Comparison of ENCODE assay signal across 1 cellular context in the genomic region with DNA sequence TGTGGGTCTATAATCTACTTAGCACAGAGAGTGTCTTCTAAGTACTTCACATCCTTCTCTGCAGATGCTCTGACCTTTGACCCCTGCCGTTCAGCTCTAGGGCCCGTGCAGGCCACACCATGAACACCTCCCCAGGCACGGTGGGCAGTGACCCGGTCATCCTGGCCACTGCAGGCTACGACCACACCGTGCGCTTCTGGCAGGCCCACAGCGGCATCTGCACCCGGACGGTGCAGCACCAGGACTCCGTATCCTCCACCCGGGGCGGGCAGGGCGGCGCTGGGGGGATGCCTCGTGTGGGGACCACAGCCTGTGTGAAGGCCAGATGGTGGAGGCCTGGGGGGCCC.
TF ChIP-seq lines count a peak whose summit lies in the region.

No MANE protein-coding gene starts in this region.

TF ChIP-seq in K562, 482 proteins besides CTCF, POLR2A, EP300 and RAD21 (continued from another document):
- TF ChIP-seq, protein P1, sequence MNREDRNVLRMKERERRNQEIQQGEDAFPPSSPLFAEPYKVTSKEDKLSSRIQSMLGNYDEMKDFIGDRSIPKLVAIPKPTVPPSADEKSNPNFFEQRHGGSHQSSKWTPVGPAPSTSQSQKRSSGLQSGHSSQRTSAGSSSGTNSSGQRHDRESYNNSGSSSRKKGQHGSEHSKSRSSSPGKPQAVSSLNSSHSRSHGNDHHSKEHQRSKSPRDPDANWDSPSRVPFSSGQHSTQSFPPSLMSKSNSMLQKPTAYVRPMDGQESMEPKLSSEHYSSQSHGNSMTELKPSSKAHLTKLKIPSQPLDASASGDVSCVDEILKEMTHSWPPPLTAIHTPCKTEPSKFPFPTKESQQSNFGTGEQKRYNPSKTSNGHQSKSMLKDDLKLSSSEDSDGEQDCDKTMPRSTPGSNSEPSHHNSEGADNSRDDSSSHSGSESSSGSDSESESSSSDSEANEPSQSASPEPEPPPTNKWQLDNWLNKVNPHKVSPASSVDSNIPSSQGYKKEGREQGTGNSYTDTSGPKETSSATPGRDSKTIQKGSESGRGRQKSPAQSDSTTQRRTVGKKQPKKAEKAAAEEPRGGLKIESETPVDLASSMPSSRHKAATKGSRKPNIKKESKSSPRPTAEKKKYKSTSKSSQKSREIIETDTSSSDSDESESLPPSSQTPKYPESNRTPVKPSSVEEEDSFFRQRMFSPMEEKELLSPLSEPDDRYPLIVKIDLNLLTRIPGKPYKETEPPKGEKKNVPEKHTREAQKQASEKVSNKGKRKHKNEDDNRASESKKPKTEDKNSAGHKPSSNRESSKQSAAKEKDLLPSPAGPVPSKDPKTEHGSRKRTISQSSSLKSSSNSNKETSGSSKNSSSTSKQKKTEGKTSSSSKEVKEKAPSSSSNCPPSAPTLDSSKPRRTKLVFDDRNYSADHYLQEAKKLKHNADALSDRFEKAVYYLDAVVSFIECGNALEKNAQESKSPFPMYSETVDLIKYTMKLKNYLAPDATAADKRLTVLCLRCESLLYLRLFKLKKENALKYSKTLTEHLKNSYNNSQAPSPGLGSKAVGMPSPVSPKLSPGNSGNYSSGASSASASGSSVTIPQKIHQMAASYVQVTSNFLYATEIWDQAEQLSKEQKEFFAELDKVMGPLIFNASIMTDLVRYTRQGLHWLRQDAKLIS (CRISPR knock-in tag; IDR thresholded peaks at IDR 0.05), result no peak; the same call in 1 of the 2 replicates
- TF ChIP-seq, protein P2, sequence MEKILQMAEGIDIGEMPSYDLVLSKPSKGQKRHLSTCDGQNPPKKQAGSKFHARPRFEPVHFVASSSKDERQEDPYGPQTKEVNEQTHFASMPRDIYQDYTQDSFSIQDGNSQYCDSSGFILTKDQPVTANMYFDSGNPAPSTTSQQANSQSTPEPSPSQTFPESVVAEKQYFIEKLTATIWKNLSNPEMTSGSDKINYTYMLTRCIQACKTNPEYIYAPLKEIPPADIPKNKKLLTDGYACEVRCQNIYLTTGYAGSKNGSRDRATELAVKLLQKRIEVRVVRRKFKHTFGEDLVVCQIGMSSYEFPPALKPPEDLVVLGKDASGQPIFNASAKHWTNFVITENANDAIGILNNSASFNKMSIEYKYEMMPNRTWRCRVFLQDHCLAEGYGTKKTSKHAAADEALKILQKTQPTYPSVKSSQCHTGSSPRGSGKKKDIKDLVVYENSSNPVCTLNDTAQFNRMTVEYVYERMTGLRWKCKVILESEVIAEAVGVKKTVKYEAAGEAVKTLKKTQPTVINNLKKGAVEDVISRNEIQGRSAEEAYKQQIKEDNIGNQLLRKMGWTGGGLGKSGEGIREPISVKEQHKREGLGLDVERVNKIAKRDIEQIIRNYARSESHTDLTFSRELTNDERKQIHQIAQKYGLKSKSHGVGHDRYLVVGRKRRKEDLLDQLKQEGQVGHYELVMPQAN (IDR thresholded peaks at IDR 0.05; ENCODE audit: borderline replicate concordance), result peak; percentile 48; the same call in 1 of the 2 replicates
- TF ChIP-seq KLF6 (CRISPR knock-in tag; IDR thresholded peaks at IDR 0.05; ENCODE audit: borderline replicate concordance) (0 out of 2 replicates have a peak, but pooled peaks have one; percentile 30), MECOM (CRISPR knock-in tag; IDR thresholded peaks at IDR 0.05) (peak; percentile 43; the same call in 1 of the 2 replicates), MYC (IDR thresholded peaks at IDR 0.05; ENCODE audit: low read depth, low read length) (no peak), MYC (CRISPR knock-in tag; IDR thresholded peaks at IDR 0.05; ENCODE audit: borderline replicate concordance, low read depth) (peak; percentile 90; the same call in 1 of the 2 replicates), KHSRP (IDR thresholded peaks at IDR 0.05) (no peak), MTA1 (IDR thresholded peaks at IDR 0.05; ENCODE audit: borderline replicate concordance) (0 out of 2 replicates have a peak, but pooled peaks have one; percentile 27), MTA2 (IDR thresholded peaks at IDR 0.05; ENCODE audit: low read depth) (peak; percentile 32; the same call in 1 of the 2 replicates), NR2C1 (IDR thresholded peaks at IDR 0.05) (peak; percentile 95), NR2C1 (tag; IDR thresholded peaks at IDR 0.05) (peak; percentile 96), ZNF583 (CRISPR knock-in tag; IDR thresholded peaks at IDR 0.05) (no peak)
- TF ChIP-seq, protein P3, sequence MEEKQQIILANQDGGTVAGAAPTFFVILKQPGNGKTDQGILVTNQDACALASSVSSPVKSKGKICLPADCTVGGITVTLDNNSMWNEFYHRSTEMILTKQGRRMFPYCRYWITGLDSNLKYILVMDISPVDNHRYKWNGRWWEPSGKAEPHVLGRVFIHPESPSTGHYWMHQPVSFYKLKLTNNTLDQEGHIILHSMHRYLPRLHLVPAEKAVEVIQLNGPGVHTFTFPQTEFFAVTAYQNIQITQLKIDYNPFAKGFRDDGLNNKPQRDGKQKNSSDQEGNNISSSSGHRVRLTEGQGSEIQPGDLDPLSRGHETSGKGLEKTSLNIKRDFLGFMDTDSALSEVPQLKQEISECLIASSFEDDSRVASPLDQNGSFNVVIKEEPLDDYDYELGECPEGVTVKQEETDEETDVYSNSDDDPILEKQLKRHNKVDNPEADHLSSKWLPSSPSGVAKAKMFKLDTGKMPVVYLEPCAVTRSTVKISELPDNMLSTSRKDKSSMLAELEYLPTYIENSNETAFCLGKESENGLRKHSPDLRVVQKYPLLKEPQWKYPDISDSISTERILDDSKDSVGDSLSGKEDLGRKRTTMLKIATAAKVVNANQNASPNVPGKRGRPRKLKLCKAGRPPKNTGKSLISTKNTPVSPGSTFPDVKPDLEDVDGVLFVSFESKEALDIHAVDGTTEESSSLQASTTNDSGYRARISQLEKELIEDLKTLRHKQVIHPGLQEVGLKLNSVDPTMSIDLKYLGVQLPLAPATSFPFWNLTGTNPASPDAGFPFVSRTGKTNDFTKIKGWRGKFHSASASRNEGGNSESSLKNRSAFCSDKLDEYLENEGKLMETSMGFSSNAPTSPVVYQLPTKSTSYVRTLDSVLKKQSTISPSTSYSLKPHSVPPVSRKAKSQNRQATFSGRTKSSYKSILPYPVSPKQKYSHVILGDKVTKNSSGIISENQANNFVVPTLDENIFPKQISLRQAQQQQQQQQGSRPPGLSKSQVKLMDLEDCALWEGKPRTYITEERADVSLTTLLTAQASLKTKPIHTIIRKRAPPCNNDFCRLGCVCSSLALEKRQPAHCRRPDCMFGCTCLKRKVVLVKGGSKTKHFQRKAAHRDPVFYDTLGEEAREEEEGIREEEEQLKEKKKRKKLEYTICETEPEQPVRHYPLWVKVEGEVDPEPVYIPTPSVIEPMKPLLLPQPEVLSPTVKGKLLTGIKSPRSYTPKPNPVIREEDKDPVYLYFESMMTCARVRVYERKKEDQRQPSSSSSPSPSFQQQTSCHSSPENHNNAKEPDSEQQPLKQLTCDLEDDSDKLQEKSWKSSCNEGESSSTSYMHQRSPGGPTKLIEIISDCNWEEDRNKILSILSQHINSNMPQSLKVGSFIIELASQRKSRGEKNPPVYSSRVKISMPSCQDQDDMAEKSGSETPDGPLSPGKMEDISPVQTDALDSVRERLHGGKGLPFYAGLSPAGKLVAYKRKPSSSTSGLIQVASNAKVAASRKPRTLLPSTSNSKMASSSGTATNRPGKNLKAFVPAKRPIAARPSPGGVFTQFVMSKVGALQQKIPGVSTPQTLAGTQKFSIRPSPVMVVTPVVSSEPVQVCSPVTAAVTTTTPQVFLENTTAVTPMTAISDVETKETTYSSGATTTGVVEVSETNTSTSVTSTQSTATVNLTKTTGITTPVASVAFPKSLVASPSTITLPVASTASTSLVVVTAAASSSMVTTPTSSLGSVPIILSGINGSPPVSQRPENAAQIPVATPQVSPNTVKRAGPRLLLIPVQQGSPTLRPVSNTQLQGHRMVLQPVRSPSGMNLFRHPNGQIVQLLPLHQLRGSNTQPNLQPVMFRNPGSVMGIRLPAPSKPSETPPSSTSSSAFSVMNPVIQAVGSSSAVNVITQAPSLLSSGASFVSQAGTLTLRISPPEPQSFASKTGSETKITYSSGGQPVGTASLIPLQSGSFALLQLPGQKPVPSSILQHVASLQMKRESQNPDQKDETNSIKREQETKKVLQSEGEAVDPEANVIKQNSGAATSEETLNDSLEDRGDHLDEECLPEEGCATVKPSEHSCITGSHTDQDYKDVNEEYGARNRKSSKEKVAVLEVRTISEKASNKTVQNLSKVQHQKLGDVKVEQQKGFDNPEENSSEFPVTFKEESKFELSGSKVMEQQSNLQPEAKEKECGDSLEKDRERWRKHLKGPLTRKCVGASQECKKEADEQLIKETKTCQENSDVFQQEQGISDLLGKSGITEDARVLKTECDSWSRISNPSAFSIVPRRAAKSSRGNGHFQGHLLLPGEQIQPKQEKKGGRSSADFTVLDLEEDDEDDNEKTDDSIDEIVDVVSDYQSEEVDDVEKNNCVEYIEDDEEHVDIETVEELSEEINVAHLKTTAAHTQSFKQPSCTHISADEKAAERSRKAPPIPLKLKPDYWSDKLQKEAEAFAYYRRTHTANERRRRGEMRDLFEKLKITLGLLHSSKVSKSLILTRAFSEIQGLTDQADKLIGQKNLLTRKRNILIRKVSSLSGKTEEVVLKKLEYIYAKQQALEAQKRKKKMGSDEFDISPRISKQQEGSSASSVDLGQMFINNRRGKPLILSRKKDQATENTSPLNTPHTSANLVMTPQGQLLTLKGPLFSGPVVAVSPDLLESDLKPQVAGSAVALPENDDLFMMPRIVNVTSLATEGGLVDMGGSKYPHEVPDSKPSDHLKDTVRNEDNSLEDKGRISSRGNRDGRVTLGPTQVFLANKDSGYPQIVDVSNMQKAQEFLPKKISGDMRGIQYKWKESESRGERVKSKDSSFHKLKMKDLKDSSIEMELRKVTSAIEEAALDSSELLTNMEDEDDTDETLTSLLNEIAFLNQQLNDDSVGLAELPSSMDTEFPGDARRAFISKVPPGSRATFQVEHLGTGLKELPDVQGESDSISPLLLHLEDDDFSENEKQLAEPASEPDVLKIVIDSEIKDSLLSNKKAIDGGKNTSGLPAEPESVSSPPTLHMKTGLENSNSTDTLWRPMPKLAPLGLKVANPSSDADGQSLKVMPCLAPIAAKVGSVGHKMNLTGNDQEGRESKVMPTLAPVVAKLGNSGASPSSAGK (IDR thresholded peaks at IDR 0.05), result peak; percentile 35; the same call in 1 of the 2 replicates
- TF ChIP-seq, protein P4, sequence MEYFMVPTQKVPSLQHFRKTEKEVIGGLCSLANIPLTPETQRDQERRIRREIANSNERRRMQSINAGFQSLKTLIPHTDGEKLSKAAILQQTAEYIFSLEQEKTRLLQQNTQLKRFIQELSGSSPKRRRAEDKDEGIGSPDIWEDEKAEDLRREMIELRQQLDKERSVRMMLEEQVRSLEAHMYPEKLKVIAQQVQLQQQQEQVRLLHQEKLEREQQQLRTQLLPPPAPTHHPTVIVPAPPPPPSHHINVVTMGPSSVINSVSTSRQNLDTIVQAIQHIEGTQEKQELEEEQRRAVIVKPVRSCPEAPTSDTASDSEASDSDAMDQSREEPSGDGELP (CRISPR knock-in tag; IDR thresholded peaks at IDR 0.05; ENCODE audit: borderline replicate concordance), result no peak
- TF ChIP-seq, protein P5, sequence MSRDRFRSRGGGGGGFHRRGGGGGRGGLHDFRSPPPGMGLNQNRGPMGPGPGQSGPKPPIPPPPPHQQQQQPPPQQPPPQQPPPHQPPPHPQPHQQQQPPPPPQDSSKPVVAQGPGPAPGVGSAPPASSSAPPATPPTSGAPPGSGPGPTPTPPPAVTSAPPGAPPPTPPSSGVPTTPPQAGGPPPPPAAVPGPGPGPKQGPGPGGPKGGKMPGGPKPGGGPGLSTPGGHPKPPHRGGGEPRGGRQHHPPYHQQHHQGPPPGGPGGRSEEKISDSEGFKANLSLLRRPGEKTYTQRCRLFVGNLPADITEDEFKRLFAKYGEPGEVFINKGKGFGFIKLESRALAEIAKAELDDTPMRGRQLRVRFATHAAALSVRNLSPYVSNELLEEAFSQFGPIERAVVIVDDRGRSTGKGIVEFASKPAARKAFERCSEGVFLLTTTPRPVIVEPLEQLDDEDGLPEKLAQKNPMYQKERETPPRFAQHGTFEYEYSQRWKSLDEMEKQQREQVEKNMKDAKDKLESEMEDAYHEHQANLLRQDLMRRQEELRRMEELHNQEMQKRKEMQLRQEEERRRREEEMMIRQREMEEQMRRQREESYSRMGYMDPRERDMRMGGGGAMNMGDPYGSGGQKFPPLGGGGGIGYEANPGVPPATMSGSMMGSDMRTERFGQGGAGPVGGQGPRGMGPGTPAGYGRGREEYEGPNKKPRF (IDR thresholded peaks at IDR 0.05; ENCODE audit: low read depth, low read length), result no peak
TF ChIP-seq in K562: peak in this region for 44.
